18 cellular contexts compared by ENCODE assay signal in genomic region chr1:30046751-30047150, GRCh38.
A peak's percentile ranks its signal among the peaks of the same experiment; 100 is the strongest.
DNase-seq lines count a peak whose midpoint lies in the region; ATAC-seq and TF ChIP-seq lines count a peak whose summit lies in the region.
"Had no signal": no experiment of that assay in that cellular context is flagged by ENCODE, and none has a peak within 500 bp of the region (broad histone marks: within the 10 kb centered on the region; RNA-seq: fewer than 3 reads in every experiment).

No MANE protein-coding gene starts in this region.

- H3K4me3 Mint-ChIP-seq in naive thymus-derived CD4-positive, alpha-beta T cell, result no peak overlapping the region
- H3K4me3 Mint-ChIP-seq: B cell; CD4-positive, alpha-beta memory T cell; GM23338 had no signal

- intact Hi-C loops in sciatic nerve (cut with DNase I), result no loop called here
- intact Hi-C loops in naive thymus-derived CD4-positive, alpha-beta T cell (cut with micrococcal nuclease), result no loop called here

- 78 to 79% methylated on average over 10 of the region's 10 CpGs for whole genome bisulfite sequencing in upper lobe of left lung, 2 donors

- no peaks in the 10 kb centered on the region for H3K36me3 Mint-ChIP-seq in naive thymus-derived CD4-positive, alpha-beta T cell
- H3K36me3 Mint-ChIP-seq: CD4-positive, alpha-beta memory T cell had no signal

- H3K36me3 ChIP-seq in upper lobe of left lung (no peaks in the 10 kb centered on the region), BE2C (no peaks in the 10 kb centered on the region)
- no peaks in the 10 kb centered on the region for H3K36me3 ChIP-seq in naive thymus-derived CD4-positive, alpha-beta T cell (ENCODE audit: control insufficient read depth in 2 of 3, insufficient read depth in 3 of 3, low read length in 3 of 3)
- H3K36me3 ChIP-seq: HAP-1 had no signal

- no peak for TF ChIP-seq CTCF in upper lobe of left lung (IDR thresholded peaks at IDR 0.05)
- no peak for TF ChIP-seq CTCF in BE2C (IDR thresholded peaks at IDR 0.05; ENCODE audit: low read depth, low read length)

- ATAC-seq in sciatic nerve, result no peak
- no peak for ATAC-seq in upper lobe of left lung (ENCODE audit: low FRiP score in 2 of 2)
- ATAC-seq in naive thymus-derived CD4-positive, alpha-beta T cell, result no peak
- ATAC-seq: GM23338, HepG2 had no signal

- H3K27me3 ChIP-seq in upper lobe of left lung (no peaks in the 10 kb centered on the region), BE2C (no peaks in the 10 kb centered on the region)
- H3K27me3 ChIP-seq in naive thymus-derived CD4-positive, alpha-beta T cell (ENCODE audit: control insufficient read depth in 2 of 2, insufficient read depth in 2 of 2, low read length in 2 of 2), result no peaks in the 10 kb centered on the region

- DNase-seq in activated effector memory CD4-positive, alpha-beta T cell treated with anti-CD3 and anti-CD28 coated beads, Interleukin-2, amount 50 U/mL, for 16 hours, result peak; percentile 38
- DNase-seq in activated effector memory CD4-positive, alpha-beta T cell treated with Interleukin-2 at 50 U/mL for 16 hours, result no peak
- DNase-seq in islet precursor cell (peak; percentile 37), sciatic nerve (ENCODE audit: low spot score) (peak; percentile 37), upper lobe of left lung (peak; percentile 14 to 53), ureter (ENCODE audit: low spot score) (no peak), BE2C (no peak)
- DNase-seq in naive thymus-derived CD4-positive, alpha-beta T cell, result no peak
- DNase-seq: ACHN; CD4-positive, alpha-beta memory T cell; DMS153; DMS79 treated with DMSO at 0.1 percent for 48 hours; EL had no signal

- H3K4me1 Mint-ChIP-seq in naive thymus-derived CD4-positive, alpha-beta T cell, result peaks cover 0 to 6% (median 0%) of the 10 kb centered on the region in 7 donors
- H3K4me1 Mint-ChIP-seq: B cell, GM23338 had no signal

- H3K4me3 ChIP-seq in upper lobe of left lung (no peak overlapping the region), BE2C (ENCODE audit: low read depth, low read length) (no peak overlapping the region)
- H3K4me3 ChIP-seq in naive thymus-derived CD4-positive, alpha-beta T cell (ENCODE audit: low read length), result no peak overlapping the region
- H3K4me3 ChIP-seq: GM23338, HAP-1 had no signal

- no peak for TF ChIP-seq POLR2A in upper lobe of left lung (IDR thresholded peaks at IDR 0.05)

- H3K9me3 Mint-ChIP-seq in naive thymus-derived CD4-positive, alpha-beta T cell, result peaks cover 0 to 9% (median 2%) of the 10 kb centered on the region in 11 donors
- H3K9me3 Mint-ChIP-seq: CD4-positive, alpha-beta memory T cell had no signal

- H3K27ac ChIP-seq in upper lobe of left lung, result no peak overlapping the region
- no peak overlapping the region for H3K27ac ChIP-seq in naive thymus-derived CD4-positive, alpha-beta T cell (ENCODE audit: low read depth, low read length)
- H3K27ac ChIP-seq: C4-2B had no signal

- H3K9me3 ChIP-seq in upper lobe of left lung (peaks cover 0 to 7% (median 0%) of the 10 kb centered on the region in 4 donors), BE2C (no peaks in the 10 kb centered on the region)
- peaks cover 0 to 10% (median 0%) of the 10 kb centered on the region in 3 experiments for H3K9me3 ChIP-seq in naive thymus-derived CD4-positive, alpha-beta T cell (ENCODE audit: control insufficient read depth in 2 of 3, low read length in 3 of 3)
- H3K9me3 ChIP-seq: HAP-1 had no signal

- CTCF ChIA-PET in naive thymus-derived CD4-positive, alpha-beta T cell (lab: Charles Lee), result no interaction called here

- TF ChIP-seq EP300 in upper lobe of left lung (IDR thresholded peaks at IDR 0.05), result no peak

- H3K27ac Mint-ChIP-seq in naive thymus-derived CD4-positive, alpha-beta T cell, result no peak overlapping the region
- H3K27ac Mint-ChIP-seq: B cell; CD4-positive, alpha-beta memory T cell; GM23338 had no signal

- POLR2A ChIA-PET in naive thymus-derived CD4-positive, alpha-beta T cell (lab: Charles Lee), result no interaction called here

- H3K4me1 ChIP-seq in upper lobe of left lung, result no peaks in the 10 kb centered on the region
- peaks cover 0 to 7% of the 10 kb centered on the region in 2 donors for H3K4me1 ChIP-seq in naive thymus-derived CD4-positive, alpha-beta T cell (ENCODE audit: control insufficient read depth in 2 of 2, insufficient read depth in 2 of 2, low read length in 2 of 2)
- no peaks in the 10 kb centered on the region for H3K4me1 ChIP-seq in BE2C
- H3K4me1 ChIP-seq: HAP-1 had no signal

- peaks cover 0 to 35% (median 10%) of the 10 kb centered on the region in 5 donors for H3K27me3 Mint-ChIP-seq in naive thymus-derived CD4-positive, alpha-beta T cell

Comparison
In these comparisons a context has a peak if more than half of its experiments do, and no peak if none do; other contexts are left out.
1. DNase-seq: peak in activated effector memory CD4-positive, alpha-beta T cell treated with anti-CD3 and anti-CD28 coated beads, Interleukin-2, amount 50 U/mL, for 16 hours (single experiment), islet precursor cell (single experiment), sciatic nerve (single experiment) and upper lobe of left lung (2 of 2); none in activated effector memory CD4-positive, alpha-beta T cell treated with Interleukin-2 at 50 U/mL for 16 hours (single experiment), ureter (single experiment), naive thymus-derived CD4-positive, alpha-beta T cell (0 of 9) and BE2C (single experiment).